13 cellular contexts compared by ENCODE assay signal in the genomic region with DNA sequence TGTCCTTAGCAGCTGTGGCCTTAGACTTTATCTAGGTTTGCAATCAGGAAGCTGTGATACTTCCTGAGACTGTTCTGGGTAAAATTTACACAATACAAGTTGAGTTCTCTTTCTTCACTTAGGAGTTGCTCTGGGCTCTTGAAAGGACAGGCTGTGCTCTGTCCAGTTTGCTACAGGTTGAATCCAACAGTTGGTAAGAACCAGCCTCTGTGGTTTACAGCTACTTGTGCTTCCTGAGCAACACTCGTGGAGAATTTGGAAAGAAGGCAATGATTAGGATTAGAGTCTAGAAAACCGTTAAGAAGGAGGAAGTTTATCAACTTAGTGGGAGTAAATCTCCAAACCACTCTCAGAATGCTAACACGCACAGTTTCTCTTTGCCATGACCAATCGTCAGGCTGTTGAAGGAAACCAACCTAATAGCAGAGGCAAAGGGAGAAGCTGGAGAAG. TPM values are rescaled to one million over a fixed set of nuclear protein-coding genes. Genes with fewer than 3 reads are reported as not detected.
A peak's percentile ranks its signal among the peaks of the same experiment; 100 is the strongest.
DNase-seq lines count a peak whose midpoint lies in the region; FAIRE-seq and TF ChIP-seq lines count a peak whose summit lies in the region.
"Had no signal": no experiment of that assay in that cellular context is flagged by ENCODE, and none has a peak within 500 bp of the region (broad histone marks: within the 10 kb centered on the region; RNA-seq: fewer than 3 reads in every experiment).

No MANE protein-coding gene starts in this region.

- TF ChIP-seq CTCF in retinal pigment epithelial cell (conservative IDR thresholded peaks at IDR 0.05; ENCODE audit: low read depth, low read length): no peak

- no peak overlapping the region for H4K91ac ChIP-seq in mesenchymal stem cell (ENCODE audit: low read length)

- H2BK5ac ChIP-seq in mesenchymal stem cell (ENCODE audit: low read depth, low read length, poor library complexity, severe bottlenecking): no peak overlapping the region

- peak overlapping the region; percentile 72 for H3K4me3 Mint-ChIP-seq in dendritic cell treated with granulocyte-macrophage colony-stimulating factor and Interleukin-4, amounts not matched to agents 40 ng/mL and 50 ng/mL, for 4 days

- H2AK5ac ChIP-seq in mesenchymal stem cell (ENCODE audit: low read length, severe bottlenecking): no peak overlapping the region

- no peak overlapping the region for H3K4me2 ChIP-seq in mesenchymal stem cell (ENCODE audit: low read length, poor library complexity, severe bottlenecking)

- H4K8ac ChIP-seq in mesenchymal stem cell (ENCODE audit: low read length): no peak overlapping the region

- 26% methylated on average over 2 of the region's 4 CpGs for WGBS in mesenchymal stem cell

- H3K27ac Mint-ChIP-seq in dendritic cell treated with granulocyte-macrophage colony-stimulating factor and Interleukin-4, amounts not matched to agents 40 ng/mL and 50 ng/mL, for 4 days: peak overlapping the region; percentile 92

- DNase-seq in GM12892 (ENCODE audit: insufficient read length) (no peak), NOMO-1 treated with DMSO at 0.1 percent for 48 hours (lab: John Stamatoyannopoulos, UW; ENCODE audit: unreplicated experiment) (peak; percentile 90), retinal pigment epithelial cell (ENCODE audit: low read depth) (peak; percentile 5), GM19238 (ENCODE audit: insufficient read length, low spot score) (no peak), NCI-H2081 treated with DMSO at 0.1 percent for 48 hours (lab: John Stamatoyannopoulos, UW) (no peak), mesenchymal stem cell (no peak)
- DNase-seq: activated naive CD4-positive, alpha-beta T cell; dorsolateral prefrontal cortex; MG63; NK-92 treated with Interleukin-12 subunit alpha and Interleukin-12 subunit beta, amount 100 ng/mL, for 24 hours had no signal

- no peak overlapping the region for H3K23ac ChIP-seq in mesenchymal stem cell (ENCODE audit: low read length in 2 of 2)

- no peak overlapping the region for H3K14ac ChIP-seq in mesenchymal stem cell (ENCODE audit: low read length in 2 of 2)

- no peak overlapping the region for H3K18ac ChIP-seq in mesenchymal stem cell (ENCODE audit: low read depth in 1 of 2, low read length in 2 of 2)

- H3K27ac ChIP-seq in mesenchymal stem cell (ENCODE audit: low read length, poor library complexity, severe bottlenecking): no peak overlapping the region
- H3K27ac ChIP-seq: VCaP had no signal

- peak; percentile 67 for FAIRE-seq in GM12892 (lab: Jason Lieb, UNC)

- no peak for TF ChIP-seq POLR2A in GM12892 (IDR thresholded peaks at IDR 0.05; ENCODE audit: low read depth, low read length)

- H3K36me3 Mint-ChIP-seq in dendritic cell treated with granulocyte-macrophage colony-stimulating factor and Interleukin-4, amounts not matched to agents 40 ng/mL and 50 ng/mL, for 4 days (ENCODE audit: low read depth): no peaks in the 10 kb centered on the region

- H3K4me1 ChIP-seq in mesenchymal stem cell (ENCODE audit: control insufficient read depth, insufficient read depth, low read depth, low read length): no peaks in the 10 kb centered on the region
- H3K4me1 ChIP-seq: HAP-1 had no signal

- H3K27me3 Mint-ChIP-seq in dendritic cell treated with granulocyte-macrophage colony-stimulating factor and Interleukin-4, amounts not matched to agents 40 ng/mL and 50 ng/mL, for 4 days: no peaks in the 10 kb centered on the region

- no peak overlapping the region for H3K4ac ChIP-seq in mesenchymal stem cell (ENCODE audit: low read depth in 1 of 2, low read length in 2 of 2)

- H2BK120ac ChIP-seq in mesenchymal stem cell (ENCODE audit: low read depth, low read length): no peak overlapping the region

- H3K27me3 ChIP-seq in mesenchymal stem cell (ENCODE audit: control insufficient read depth in 1 of 2, insufficient read depth in 1 of 2, low read length in 2 of 2): no peaks in the 10 kb centered on the region
- H3K27me3 ChIP-seq: MG63 had no signal

- no peak overlapping the region for H3K4me3 ChIP-seq in retinal pigment epithelial cell (ENCODE audit: low read length)
- H3K4me3 ChIP-seq in mesenchymal stem cell (ENCODE audit: insufficient read depth in 1 of 2, low read depth in 1 of 2, low read length in 2 of 2): no peak overlapping the region
- H3K4me3 ChIP-seq: dorsolateral prefrontal cortex, HAP-1, MG63 had no signal

- no peaks in the 10 kb centered on the region for H3K79me1 ChIP-seq in mesenchymal stem cell (replicated peaks; ENCODE audit: low read length, poor library complexity, severe bottlenecking)

- intact Hi-C loops in dendritic cell treated with granulocyte-macrophage colony-stimulating factor and Interleukin-4, amounts not matched to agents 40 ng/mL and 50 ng/mL, for 4 days (cut with micrococcal nuclease): loop anchor here (5.0 kb wide), 1 partner anchor 163 kb away; the partner anchor contains the start of genes GLMN and RPAP2

- H3K36me3 ChIP-seq in mesenchymal stem cell (ENCODE audit: control insufficient read depth in 1 of 2, insufficient read depth in 2 of 2, low read depth in 1 of 2, low read length in 2 of 2): no peaks in the 10 kb centered on the region
- H3K36me3 ChIP-seq: HAP-1, MG63 had no signal

- no peaks in the 10 kb centered on the region for H3K9me3 ChIP-seq in mesenchymal stem cell (ENCODE audit: control insufficient read depth, low read length)
- H3K9me3 ChIP-seq: HAP-1, MG63 had no signal

- no peaks in the 10 kb centered on the region for H3K9me3 Mint-ChIP-seq in dendritic cell treated with granulocyte-macrophage colony-stimulating factor and Interleukin-4, amounts not matched to agents 40 ng/mL and 50 ng/mL, for 4 days

- H2BK15ac ChIP-seq in mesenchymal stem cell (ENCODE audit: low read depth, poor library complexity, severe bottlenecking): no peak overlapping the region

- H2BK12ac ChIP-seq in mesenchymal stem cell (ENCODE audit: low read length in 2 of 2): no peak overlapping the region

- H3K9ac ChIP-seq in mesenchymal stem cell (ENCODE audit: low read length): no peak overlapping the region

- H3K4me1 Mint-ChIP-seq in dendritic cell treated with granulocyte-macrophage colony-stimulating factor and Interleukin-4, amounts not matched to agents 40 ng/mL and 50 ng/mL, for 4 days (ENCODE audit: low read depth): peaks cover 35% of the 10 kb centered on the region

- H2AFZ ChIP-seq in mesenchymal stem cell (ENCODE audit: low read depth, low read length): no peak overlapping the region

RNA-seq across cellular contexts. Expression of gene GFI1, which starts 26.8 kb away (rescaled TPM):
- 2.8 TPM for polyA plus RNA-seq in GM12892 (2012; ENCODE audit: missing spikeins)
- 0.10 TPM for polyA plus RNA-seq in mesenchymal stem cell (2013, experiment 1 of 2)
- 0.05 TPM for polyA plus RNA-seq in mesenchymal stem cell (2013, experiment 2 of 2)

Comparison
In these comparisons a context has a peak if more than half of its experiments do, and no peak if none do; other contexts are left out.
1. DNase-seq: peak in NOMO-1 treated with DMSO at 0.1 percent for 48 hours (single experiment) and retinal pigment epithelial cell (single experiment); none in GM12892 (single experiment), GM19238 (single experiment), NCI-H2081 treated with DMSO at 0.1 percent for 48 hours (single experiment) and mesenchymal stem cell (single experiment).